In genomic region chr4:26021417-26022345, GRCh38 we compare ENCODE assay signal across 1 cellular context.
TF ChIP-seq lines count a peak whose summit lies in the region.

No MANE protein-coding gene starts in this region.

TF ChIP-seq in SK-N-SH treated with all-trans-retinoic acid at 6 μM for 48 hours, 23 proteins besides CTCF, POLR2A, EP300 and RAD21 (continued from another document):
- TF ChIP-seq PATZ1 (CRISPR knock-in tag; IDR thresholded peaks at IDR 0.05; ENCODE audit: borderline replicate concordance) (no peak), TOX (CRISPR knock-in tag; IDR thresholded peaks at IDR 0.05; ENCODE audit: borderline replicate concordance) (no peak), PPARA (CRISPR knock-in tag; IDR thresholded peaks at IDR 0.05; ENCODE audit: borderline replicate concordance) (no peak), TCF4 (CRISPR knock-in tag; IDR thresholded peaks at IDR 0.05; ENCODE audit: borderline replicate concordance) (no peak), ISL1 (CRISPR knock-in tag; IDR thresholded peaks at IDR 0.05) (no peak), SNAI2 (CRISPR knock-in tag; IDR thresholded peaks at IDR 0.05) (no peak), ZC3H10 (CRISPR knock-in tag; IDR thresholded peaks at IDR 0.05) (no peak), ZNF70 (CRISPR knock-in tag; IDR thresholded peaks at IDR 0.05) (no peak), POU6F1 (CRISPR knock-in tag; IDR thresholded peaks at IDR 0.05; ENCODE audit: borderline replicate concordance, low read depth) (no peak), ZFP30 (CRISPR knock-in tag; IDR thresholded peaks at IDR 0.05) (no peak)
- TF ChIP-seq, protein P1, sequence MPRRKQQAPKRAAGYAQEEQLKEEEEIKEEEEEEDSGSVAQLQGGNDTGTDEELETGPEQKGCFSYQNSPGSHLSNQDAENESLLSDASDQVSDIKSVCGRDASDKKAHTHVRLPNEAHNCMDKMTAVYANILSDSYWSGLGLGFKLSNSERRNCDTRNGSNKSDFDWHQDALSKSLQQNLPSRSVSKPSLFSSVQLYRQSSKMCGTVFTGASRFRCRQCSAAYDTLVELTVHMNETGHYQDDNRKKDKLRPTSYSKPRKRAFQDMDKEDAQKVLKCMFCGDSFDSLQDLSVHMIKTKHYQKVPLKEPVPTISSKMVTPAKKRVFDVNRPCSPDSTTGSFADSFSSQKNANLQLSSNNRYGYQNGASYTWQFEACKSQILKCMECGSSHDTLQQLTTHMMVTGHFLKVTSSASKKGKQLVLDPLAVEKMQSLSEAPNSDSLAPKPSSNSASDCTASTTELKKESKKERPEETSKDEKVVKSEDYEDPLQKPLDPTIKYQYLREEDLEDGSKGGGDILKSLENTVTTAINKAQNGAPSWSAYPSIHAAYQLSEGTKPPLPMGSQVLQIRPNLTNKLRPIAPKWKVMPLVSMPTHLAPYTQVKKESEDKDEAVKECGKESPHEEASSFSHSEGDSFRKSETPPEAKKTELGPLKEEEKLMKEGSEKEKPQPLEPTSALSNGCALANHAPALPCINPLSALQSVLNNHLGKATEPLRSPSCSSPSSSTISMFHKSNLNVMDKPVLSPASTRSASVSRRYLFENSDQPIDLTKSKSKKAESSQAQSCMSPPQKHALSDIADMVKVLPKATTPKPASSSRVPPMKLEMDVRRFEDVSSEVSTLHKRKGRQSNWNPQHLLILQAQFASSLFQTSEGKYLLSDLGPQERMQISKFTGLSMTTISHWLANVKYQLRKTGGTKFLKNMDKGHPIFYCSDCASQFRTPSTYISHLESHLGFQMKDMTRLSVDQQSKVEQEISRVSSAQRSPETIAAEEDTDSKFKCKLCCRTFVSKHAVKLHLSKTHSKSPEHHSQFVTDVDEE (CRISPR knock-in tag; IDR thresholded peaks at IDR 0.05), result no peak
